Comparison of ENCODE assay signal across 10 cellular contexts in genomic region chr16:11181889-11182279, GRCh38.
DNase-seq lines count a peak whose midpoint lies in the region; ATAC-seq and TF ChIP-seq lines count a peak whose summit lies in the region.
"Had no signal": no experiment of that assay in that cellular context is flagged by ENCODE, and none has a peak within 500 bp of the region (broad histone marks: within the 10 kb centered on the region; RNA-seq: fewer than 3 reads in every experiment).

No MANE protein-coding gene starts in this region.

- H3K27me3 ChIP-seq in Peyer's patch = no peaks in the 10 kb centered on the region

- H3K9me3 ChIP-seq in Peyer's patch = no peaks in the 10 kb centered on the region

- no peak for TF ChIP-seq CTCF in Peyer's patch (IDR thresholded peaks at IDR 0.05)

- peak; percentile 32 for ATAC-seq in GM18511 (IDR thresholded peaks at IDR 0.05; ENCODE audit: unreplicated experiment)
- ATAC-seq in HG03175 (IDR thresholded peaks at IDR 0.05; ENCODE audit: unreplicated experiment) = no peak
- ATAC-seq in GM21360 (IDR thresholded peaks at IDR 0.05; ENCODE audit: unreplicated experiment) = no peak
- ATAC-seq: left colon had no signal

- H3K27ac ChIP-seq in Peyer's patch (peak overlapping the region in 1 of 4 donors; percentile 38), epithelial cell of prostate (peak overlapping the region; percentile 56)

- TF ChIP-seq POLR2A in Peyer's patch (IDR thresholded peaks at IDR 0.05) = no peak

- DNase-seq in Peyer's patch (peak in 2 of 3 donors; percentile 39 to 67), epithelial cell of prostate (ENCODE audit: low read depth, low spot score) (no peak), cerebellar cortex (ENCODE audit: low spot score) (no peak)
- peak; percentile 43 for DNase-seq in stimulated activated CD4-positive, alpha-beta T cell treated with anti-CD3 and anti-CD28 coated beads, Interleukin-4, amount 100 ng/mL, for 24 hours
- no peak for DNase-seq in central memory CD4-positive, alpha-beta T cell
- DNase-seq: effector memory CD4-positive, alpha-beta T cell; left colon had no signal

- H3K36me3 ChIP-seq in Peyer's patch = peaks cover 0 to 12% (median 0%) of the 10 kb centered on the region in 3 donors

- no peak overlapping the region for H3K4me3 ChIP-seq in Peyer's patch

- peaks cover 0 to 6% (median 0%) of the 10 kb centered on the region in 4 donors for H3K4me1 ChIP-seq in Peyer's patch

Comparison
In these comparisons a context has a peak if more than half of its experiments do, and no peak if none do; other contexts are left out.
1. DNase-seq: peak in Peyer's patch (2 of 3) and stimulated activated CD4-positive, alpha-beta T cell treated with anti-CD3 and anti-CD28 coated beads, Interleukin-4, amount 100 ng/mL, for 24 hours (single experiment); none in epithelial cell of prostate (single experiment), central memory CD4-positive, alpha-beta T cell (single experiment) and cerebellar cortex (single experiment).